ENCODE assay signal across 8 cellular contexts in the genomic region with DNA sequence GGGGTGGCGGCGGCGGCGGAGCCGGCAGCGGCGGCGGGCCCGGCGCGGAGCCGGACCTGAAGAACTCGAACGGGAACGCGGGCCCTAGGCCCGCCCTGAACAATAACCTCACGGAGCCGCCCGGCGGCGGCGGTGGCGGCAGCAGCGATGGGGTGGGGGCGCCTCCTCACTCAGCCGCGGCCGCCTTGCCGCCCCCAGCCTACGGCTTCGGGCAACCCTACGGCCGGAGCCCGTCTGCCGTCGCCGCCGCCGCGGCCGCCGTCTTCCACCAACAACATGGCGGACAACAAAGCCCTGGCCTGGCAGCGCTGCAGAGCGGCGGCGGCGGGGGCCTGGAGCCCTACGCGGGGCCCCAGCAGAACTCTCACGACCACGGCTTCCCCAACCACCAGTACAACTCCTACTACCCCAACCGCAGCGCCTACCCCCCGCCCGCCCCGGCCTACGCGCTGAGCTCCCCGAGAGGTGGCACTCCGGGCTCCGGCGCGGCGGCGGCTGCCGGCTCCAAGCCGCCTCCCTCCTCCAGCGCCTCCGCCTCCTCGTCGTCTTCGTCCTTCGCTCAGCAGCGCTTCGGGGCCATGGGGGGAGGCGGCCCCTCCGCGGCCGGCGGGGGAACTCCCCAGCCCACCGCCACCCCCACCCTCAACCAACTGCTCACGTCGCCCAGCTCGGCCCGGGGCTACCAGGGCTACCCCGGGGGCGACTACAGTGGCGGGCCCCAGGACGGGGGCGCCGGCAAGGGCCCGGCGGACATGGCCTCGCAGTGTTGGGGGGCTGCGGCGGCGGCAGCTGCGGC. TPM values are rescaled to one million over a fixed set of nuclear protein-coding genes. Genes with fewer than 3 reads are reported as not detected.
DNase-seq lines count a peak whose midpoint lies in the region; ATAC-seq and TF ChIP-seq lines count a peak whose summit lies in the region.

No MANE protein-coding gene starts in this region.

- no peak for TF ChIP-seq CTCF in AG04449 (IDR thresholded peaks at IDR 0.05; ENCODE audit: insufficient read depth, low read length, missing control alignments)

- H3K4me1 Mint-ChIP-seq in stimulated activated naive B cell treated with anti-CD40 and anti-IgM and Interleukin-4, amounts not matched to agents 10 μg/mL and 1 μg/mL and 100 μg/mL, for 72 hours, result peaks cover 17 to 27% of the 10 kb centered on the region in 2 donors

- no peaks in the 10 kb centered on the region for H3K9me3 Mint-ChIP-seq in stimulated activated naive B cell treated with anti-CD40 and anti-IgM and Interleukin-4, amounts not matched to agents 10 μg/mL and 1 μg/mL and 100 μg/mL, for 72 hours

- ATAC-seq in stimulated activated naive B cell treated with anti-CD40 and anti-IgM and Interleukin-4, amounts not matched to agents 10 μg/mL and 1 μg/mL and 100 μg/mL, for 72 hours (replicated peaks), result peak; percentile 2 to 6
- no peak for ATAC-seq in HG02870 (IDR thresholded peaks at IDR 0.05; ENCODE audit: unreplicated experiment)

- DNase-seq in AG04449 (ENCODE audit: low read depth, low spot score) (no peak), HK-2 (ENCODE audit: unreplicated experiment) (peak; percentile 54), myocyte (ENCODE audit: low read depth) (peak; percentile 39), cerebellar nuclear complex (lab: John Stamatoyannopoulos, UW) (no peak)
- peak; percentile 75 to 84 for DNase-seq in activated CD4-positive, alpha-beta T cell treated with anti-CD3 and anti-CD28 coated beads, Interleukin-2, amount 50 U/mL, for 4 hours
- peak; percentile 49 for DNase-seq in effector CD8-positive, alpha-beta T cell (lab: John Stamatoyannopoulos, UW)
- DNase-seq in stimulated activated naive B cell treated with anti-CD40 and anti-IgM and Interleukin-4, amounts not matched to agents 10 μg/mL and 1 μg/mL and 100 μg/mL, for 72 hours, result peak; percentile 40

- H3K36me3 Mint-ChIP-seq in stimulated activated naive B cell treated with anti-CD40 and anti-IgM and Interleukin-4, amounts not matched to agents 10 μg/mL and 1 μg/mL and 100 μg/mL, for 72 hours, result peaks cover 6 to 9% of the 10 kb centered on the region in 2 donors

- CTCF ChIA-PET in AG04449 (lab: Yijun Ruan, JAX), result interaction anchor here (0.8 to 4.2 kb wide), 4 partner anchors 27 to 98 kb away, joined by 3 to 48 read pairs (median 13); partner anchors contain the start of gene PIGV

- peak overlapping the region; percentile 81 for H3K27ac Mint-ChIP-seq in stimulated activated naive B cell treated with anti-CD40 and anti-IgM and Interleukin-4, amounts not matched to agents 10 μg/mL and 1 μg/mL and 100 μg/mL, for 72 hours

- POLR2A ChIA-PET in AG04449 (lab: Yijun Ruan, JAX), result interaction anchor here (1.5 to 4.1 kb wide), 2 partner anchors 9 to 92 kb away, joined by 9 to 34 read pairs; partner anchors contain the start of gene PIGV

- H3K27me3 Mint-ChIP-seq in stimulated activated naive B cell treated with anti-CD40 and anti-IgM and Interleukin-4, amounts not matched to agents 10 μg/mL and 1 μg/mL and 100 μg/mL, for 72 hours, result no peaks in the 10 kb centered on the region

- peak overlapping the region; percentile 69 for H3K4me3 ChIP-seq in AG04449 (ENCODE audit: low read depth, low read length)

- peak overlapping the region in 1 of 2 donors; percentile 36 for H3K4me3 Mint-ChIP-seq in stimulated activated naive B cell treated with anti-CD40 and anti-IgM and Interleukin-4, amounts not matched to agents 10 μg/mL and 1 μg/mL and 100 μg/mL, for 72 hours

RNA-seq across cellular contexts. Expression of gene ARID1A, which starts 1.0 kb away (rescaled TPM):
- total RNA-seq in myocyte, result 12.0 and 18.2 TPM in 2 replicates
- polyA plus RNA-seq in myocyte (2012), result 19.4 TPM

Comparison
In these comparisons a context has a peak if more than half of its experiments do, and no peak if none do; other contexts are left out.
1. DNase-seq: peak in HK-2 (single experiment), activated CD4-positive, alpha-beta T cell treated with anti-CD3 and anti-CD28 coated beads, Interleukin-2, amount 50 U/mL, for 4 hours (2 of 2), effector CD8-positive, alpha-beta T cell (single experiment), myocyte (single experiment) and stimulated activated naive B cell treated with anti-CD40 and anti-IgM and Interleukin-4, amounts not matched to agents 10 μg/mL and 1 μg/mL and 100 μg/mL, for 72 hours (single experiment); none in AG04449 (single experiment) and cerebellar nuclear complex (0 of 2).